ENCODE assay signal across 1 cellular context in genomic region chr14:21106506-21107359, GRCh38.
A peak's percentile ranks its signal among the peaks of the same experiment; 100 is the strongest.
TF ChIP-seq lines count a peak whose summit lies in the region.

No MANE protein-coding gene starts in this region.

TF ChIP-seq in HepG2, 621 proteins besides CTCF, POLR2A, EP300 and RAD21 (continued from another document and continues in another):
- TF ChIP-seq ZNF800 (CRISPR knock-in tag; IDR thresholded peaks at IDR 0.05) (peak; percentile 61; the same call in 1 of the 2 replicates), SETDB1 (CRISPR knock-in tag; IDR thresholded peaks at IDR 0.05; ENCODE audit: borderline replicate concordance) (no peak), REXO4 (CRISPR knock-in tag; IDR thresholded peaks at IDR 0.05; ENCODE audit: borderline replicate concordance) (no peak), RBFOX2 (IDR thresholded peaks at IDR 0.05; ENCODE audit: low read depth, low read length) (no peak), HNRNPUL1 (IDR thresholded peaks at IDR 0.05; ENCODE audit: low read depth, low read length) (no peak), MAFK (conservative IDR thresholded peaks at IDR 0.05 in 1 of 2, IDR thresholded peaks at IDR 0.05 in 1 of 2; ENCODE audit: low read length in 2 of 2) (peak; percentile 95 to 97), ZEB1 (IDR thresholded peaks at IDR 0.05; ENCODE audit: insufficient replicate concordance, low read depth) (no peak), SRSF1 (optimal IDR thresholded peaks at IDR 0.05; ENCODE audit: low read depth, low read length) (no peak), MYNN (CRISPR knock-in tag; IDR thresholded peaks at IDR 0.05; ENCODE audit: low read depth) (no peak), ZNF83 (CRISPR knock-in tag; IDR thresholded peaks at IDR 0.05; ENCODE audit: borderline replicate concordance) (0 out of 2 replicates have a peak, but pooled peaks have one; percentile 21), HNF4A (CRISPR knock-in tag; IDR thresholded peaks at IDR 0.05) (no peak), ZNF720 (CRISPR knock-in tag; IDR thresholded peaks at IDR 0.05) (no peak), SRSF4 (IDR thresholded peaks at IDR 0.05; ENCODE audit: low read depth, low read length, poor library complexity, severe bottlenecking) (no peak), BRCA1 (CRISPR knock-in tag; IDR thresholded peaks at IDR 0.05) (no peak), NFE2L1 (CRISPR knock-in tag; IDR thresholded peaks at IDR 0.05; ENCODE audit: borderline replicate concordance) (no peak), ARNT (IDR thresholded peaks at IDR 0.05) (no peak), ZNF558 (CRISPR knock-in tag; IDR thresholded peaks at IDR 0.05; ENCODE audit: borderline replicate concordance) (no peak), ZNF124 (CRISPR knock-in tag; IDR thresholded peaks at IDR 0.05) (peak; percentile 96), MAFF (IDR thresholded peaks at IDR 0.05; ENCODE audit: low read depth, low read length) (peak; percentile 92), ATRX (CRISPR knock-in tag; IDR thresholded peaks at IDR 0.05; ENCODE audit: borderline replicate concordance) (no peak), SAFB2 (CRISPR knock-in tag; IDR thresholded peaks at IDR 0.05; ENCODE audit: borderline replicate concordance, low read depth) (no peak), DZIP1 (CRISPR knock-in tag; IDR thresholded peaks at IDR 0.05) (peak; percentile 44; the same call in 1 of the 2 replicates), MAF1 (CRISPR knock-in tag; IDR thresholded peaks at IDR 0.05; ENCODE audit: borderline replicate concordance) (peak; percentile 35; the same call in 1 of the 2 replicates), PLRG1 (conservative IDR thresholded peaks at IDR 0.05) (no peak), ZBTB7B (CRISPR knock-in tag; IDR thresholded peaks at IDR 0.05) (peak; percentile 55), ELK4 (CRISPR knock-in tag; IDR thresholded peaks at IDR 0.05; ENCODE audit: borderline replicate concordance) (no peak), ZBTB7A (CRISPR knock-in tag; IDR thresholded peaks at IDR 0.05) (no peak; the same call in 1 of the 2 replicates), ATF1 (CRISPR knock-in tag; IDR thresholded peaks at IDR 0.05) (no peak), PBX3 (CRISPR knock-in tag; IDR thresholded peaks at IDR 0.05; ENCODE audit: borderline replicate concordance) (no peak), ZNF576 (CRISPR knock-in tag; IDR thresholded peaks at IDR 0.05) (no peak), ZNF512 (CRISPR knock-in tag; IDR thresholded peaks at IDR 0.05) (no peak), PITX1 (CRISPR knock-in tag; IDR thresholded peaks at IDR 0.05) (peak; percentile 72; the same call in 1 of the 2 replicates), NR2F2 (IDR thresholded peaks at IDR 0.05; ENCODE audit: borderline replicate concordance, low read depth) (no peak), CC2D1A (CRISPR knock-in tag; IDR thresholded peaks at IDR 0.05) (no peak), ZZZ3 (CRISPR knock-in tag; IDR thresholded peaks at IDR 0.05; ENCODE audit: borderline replicate concordance) (no peak), ZNF414 (CRISPR knock-in tag; IDR thresholded peaks at IDR 0.05) (no peak), KLF6 (CRISPR knock-in tag; IDR thresholded peaks at IDR 0.05) (peak; percentile 41), POLR2AphosphoS5 (IDR thresholded peaks at IDR 0.05; ENCODE audit: low read depth, low read length) (peak; percentile 32; the same call in 1 of the 2 replicates), FOXC1 (CRISPR knock-in tag; IDR thresholded peaks at IDR 0.05; ENCODE audit: borderline replicate concordance) (peak; percentile 67; the same call in 1 of the 2 replicates), ZHX2 (IDR thresholded peaks at IDR 0.05; ENCODE audit: low read depth) (no peak), ZHX2 (CRISPR knock-in tag; IDR thresholded peaks at IDR 0.05; ENCODE audit: borderline replicate concordance) (no peak), KDM2A (CRISPR knock-in tag; IDR thresholded peaks at IDR 0.05; ENCODE audit: borderline replicate concordance, low read depth) (peak; percentile 90), ZNF207 (IDR thresholded peaks at IDR 0.05; ENCODE audit: borderline replicate concordance) (no peak)
